ENCODE assay signal across 19 cellular contexts in genomic region chr18:9907867-9908266, GRCh38. TPM values are rescaled to one million over a fixed set of nuclear protein-coding genes. Genes with fewer than 3 reads are reported as not detected.
DNase-seq lines count a peak whose midpoint lies in the region; ATAC-seq, FAIRE-seq and TF ChIP-seq lines count a peak whose summit lies in the region.
"Had no signal": no experiment of that assay in that cellular context is flagged by ENCODE, and none has a peak within 500 bp of the region (broad histone marks: within the 10 kb centered on the region; RNA-seq: fewer than 3 reads in every experiment).

No MANE protein-coding gene starts in this region.

- H3K27me3 ChIP-seq in HepG2 (ENCODE audit: control insufficient read depth in 1 of 2, insufficient read depth in 2 of 2, low read length in 2 of 2) (no peaks in the 10 kb centered on the region; a peak in 2 of 5 replicates), right lobe of liver (no peaks in the 10 kb centered on the region)
- H3K27me3 ChIP-seq: BLaER1 had no signal

- H3K9me3 ChIP-seq in HepG2 (ENCODE audit: low read length) (no peaks in the 10 kb centered on the region), right lobe of liver (no peaks in the 10 kb centered on the region), HEK293 (ENCODE audit: control insufficient read depth, insufficient read depth, low read depth, low read length) (no peaks in the 10 kb centered on the region)
- H3K9me3 ChIP-seq: Caco-2 had no signal

- TF ChIP-seq POLR2A in HepG2 (IDR thresholded peaks at IDR 0.05; ENCODE audit: insufficient read depth in 1 of 2, low read depth in 2 of 2, low read length in 2 of 2) (no peak), right lobe of liver (IDR thresholded peaks at IDR 0.05) (no peak)

- H3K4me1 ChIP-seq in HepG2 (ENCODE audit: insufficient read depth, low read length) = peaks cover 17% of the 10 kb centered on the region
- no peaks in the 10 kb centered on the region for H3K4me1 ChIP-seq in right lobe of liver
- H3K4me1 ChIP-seq in HEK293 (ENCODE audit: control insufficient read depth, insufficient read depth, low read length) = no peaks in the 10 kb centered on the region
- H3K4me1 ChIP-seq: BLaER1, Caco-2 had no signal

- POLR2A ChIA-PET in HepG2 (lab: Yijun Ruan, JAX) = no interaction called here
- POLR2A ChIA-PET in HEK293 (lab: Yijun Ruan, JAX) = no interaction called here

- in situ Hi-C loops in HepG2 (cut with HindIII; ENCODE audit: extremely low pct_ligation_motif_present, low pct_unique_long_range_greater_than_20kb) = no loop called here

- CTCF ChIA-PET in HepG2 (lab: Yijun Ruan, JAX; ENCODE audit: low intra/inter-chr PET ratio, low total read pairs) (no interaction called here), HEK293 (lab: Yijun Ruan, JAX) (interaction anchor here (0.8 kb wide), 1 partner anchor 9 kb away, joined by 3 read pairs; no protein-coding TSS in a partner anchor)

- peaks cover 13% of the 10 kb centered on the region for H3K4me1 Mint-ChIP-seq in glutamatergic neuron (ENCODE audit: low read depth, unreplicated experiment)
- peaks cover under 1% of the 10 kb centered on the region for H3K4me1 Mint-ChIP-seq in stimulated activated effector memory CD8-positive, alpha-beta T cell treated with anti-CD3 and anti-CD28 coated beads, Interleukin-12 subunit alpha, Interleukin-12 subunit beta, amount 100 ng/mL, for 72 hours
- H3K4me1 Mint-ChIP-seq: GM23338 had no signal

- TF ChIP-seq RAD21 in HepG2 (CRISPR knock-in tag; IDR thresholded peaks at IDR 0.05) = no peak

- FAIRE-seq in HepG2 (lab: Jason Lieb, UNC) = no peak
- FAIRE-seq: GM12878 had no signal

- H3K27ac Mint-ChIP-seq in glutamatergic neuron (ENCODE audit: unreplicated experiment) = peak overlapping the region; percentile 35
- H3K27ac Mint-ChIP-seq in stimulated activated effector memory CD8-positive, alpha-beta T cell treated with anti-CD3 and anti-CD28 coated beads, Interleukin-12 subunit alpha, Interleukin-12 subunit beta, amount 100 ng/mL, for 72 hours = no peak overlapping the region
- H3K27ac Mint-ChIP-seq: CD4-positive, CD25-positive, alpha-beta regulatory T cell; CD8-positive, alpha-beta T cell; GM23338; H9 had no signal

- H4K20me1 ChIP-seq in HepG2 (ENCODE audit: insufficient read depth, low read length) = no peaks in the 10 kb centered on the region
- H4K20me1 ChIP-seq: BLaER1 had no signal

- H3K79me2 ChIP-seq in HepG2 (ENCODE audit: insufficient read depth, low read length) = no peaks in the 10 kb centered on the region

- no peak overlapping the region for H3K27ac ChIP-seq in HepG2 (ENCODE audit: extremely low read length, insufficient read depth, low read length)
- no peak overlapping the region for H3K27ac ChIP-seq in right lobe of liver
- no peak overlapping the region for H3K27ac ChIP-seq in HEK293 (ENCODE audit: extremely low read depth, low read depth, low read length)
- H3K27ac ChIP-seq: BLaER1, C4-2B had no signal

- no peak overlapping the region for H3K9ac ChIP-seq in HepG2 (ENCODE audit: insufficient read depth, low read depth, low read length)
- H3K9ac ChIP-seq: BLaER1 had no signal

- peak overlapping the region; percentile 15 for H3K4me3 Mint-ChIP-seq in glutamatergic neuron (ENCODE audit: unreplicated experiment)
- H3K4me3 Mint-ChIP-seq in stimulated activated effector memory CD8-positive, alpha-beta T cell treated with anti-CD3 and anti-CD28 coated beads, Interleukin-12 subunit alpha, Interleukin-12 subunit beta, amount 100 ng/mL, for 72 hours = no peak overlapping the region
- H3K4me3 Mint-ChIP-seq: CD4-positive, CD25-positive, alpha-beta regulatory T cell; CD8-positive, alpha-beta T cell; GM23338; H9 had no signal

- intact Hi-C loops in HepG2 (cut with micrococcal nuclease; ENCODE audit: unreplicated experiment) (no loop called here), right lobe of liver (cut with DNase I) (no loop called here)

- peaks cover 1% of the 10 kb centered on the region for H3K36me3 Mint-ChIP-seq in glutamatergic neuron (ENCODE audit: unreplicated experiment)
- H3K36me3 Mint-ChIP-seq in stimulated activated effector memory CD8-positive, alpha-beta T cell treated with anti-CD3 and anti-CD28 coated beads, Interleukin-12 subunit alpha, Interleukin-12 subunit beta, amount 100 ng/mL, for 72 hours = no peaks in the 10 kb centered on the region
- H3K36me3 Mint-ChIP-seq: CD4-positive, CD25-positive, alpha-beta regulatory T cell; CD8-positive, alpha-beta T cell had no signal

- no peak for ATAC-seq in HepG2
- no peak for ATAC-seq in right lobe of liver
- no peak for ATAC-seq in stimulated activated effector memory CD8-positive, alpha-beta T cell treated with anti-CD3 and anti-CD28 coated beads, Interleukin-12 subunit alpha, Interleukin-12 subunit beta, amount 100 ng/mL, for 72 hours
- ATAC-seq: CD8-positive, alpha-beta T cell; GM12878; GM23338; HCT116 had no signal

- no peak overlapping the region for H2AFZ ChIP-seq in HepG2 (ENCODE audit: low read length)
- H2AFZ ChIP-seq: GM23338 had no signal

- BruUV-seq in HepG2 (replicated peaks; lab: Mats Ljungman, UMichigan) = no TSS peak

- no peak overlapping the region for H3K4me2 ChIP-seq in HepG2 (ENCODE audit: low read depth, low read length)
- H3K4me2 ChIP-seq: BLaER1, GM23338 had no signal

- 85% methylated on average over 4 of the region's 4 CpGs for WGBS in HepG2 (ENCODE audit: low lambda C conversion rate)
- 78% methylated on average over 4 of the region's 4 CpGs for WGBS in right lobe of liver (ENCODE audit: insufficient coverage, low coverage, low lambda C conversion rate, missing lambda C conversion rate)

- H3K27me3 Mint-ChIP-seq in glutamatergic neuron (ENCODE audit: unreplicated experiment) = peaks cover 2% of the 10 kb centered on the region

- H3K4me3 ChIP-seq in HepG2 (replicated peaks in 1 of 3; ENCODE audit: insufficient read depth in 1 of 3, low read depth in 2 of 3, low read length in 3 of 3) = no peak overlapping the region
- H3K4me3 ChIP-seq in right lobe of liver = no peak overlapping the region
- H3K4me3 ChIP-seq in HEK293 (ENCODE audit: low read depth, low read length) = no peak overlapping the region
- H3K4me3 ChIP-seq: BLaER1, GM12878, GM23338 had no signal

- H3K36me3 ChIP-seq in HepG2 (replicated peaks in 1 of 2; ENCODE audit: control insufficient read depth in 1 of 2, insufficient read depth in 2 of 2, low read length in 2 of 2) = no peaks in the 10 kb centered on the region
- no peaks in the 10 kb centered on the region for H3K36me3 ChIP-seq in right lobe of liver
- no peaks in the 10 kb centered on the region for H3K36me3 ChIP-seq in HEK293 (ENCODE audit: control insufficient read depth in 2 of 2, insufficient read depth in 1 of 2, low read length in 2 of 2)
- H3K36me3 ChIP-seq: BLaER1 had no signal

- TF ChIP-seq CTCF in HepG2 (CRISPR knock-in tag; IDR thresholded peaks at IDR 0.05) (no peak), right lobe of liver (IDR thresholded peaks at IDR 0.05) (no peak), HEK293 (tag by site-specific recombination; IDR thresholded peaks at IDR 0.05) (no peak), glutamatergic neuron (IDR thresholded peaks at IDR 0.05; ENCODE audit: partially characterized antibody, unreplicated experiment) (no peak)

- DNase-seq in HepG2 (ENCODE audit: low spot score) (no peak), right lobe of liver (no peak), NCI-H69 (lab: John Stamatoyannopoulos, UW) (peak; percentile 78), glutamatergic neuron (no peak), ureter (ENCODE audit: low spot score) (no peak)
- DNase-seq in stimulated activated effector memory CD8-positive, alpha-beta T cell treated with anti-CD3 and anti-CD28 coated beads, Interleukin-12 subunit alpha, Interleukin-12 subunit beta, amount 100 ng/mL, for 72 hours (ENCODE audit: low spot score in 2 of 2) = no peak
- DNase-seq: Caco-2; CD4-positive, CD25-positive, alpha-beta regulatory T cell; CD8-positive, alpha-beta T cell; DMS153; EL; GDM1; H9 had no signal

- peaks cover 6% of the 10 kb centered on the region for H3K9me3 Mint-ChIP-seq in glutamatergic neuron (ENCODE audit: unreplicated experiment)
- H3K9me3 Mint-ChIP-seq in stimulated activated effector memory CD8-positive, alpha-beta T cell treated with anti-CD3 and anti-CD28 coated beads, Interleukin-12 subunit alpha, Interleukin-12 subunit beta, amount 100 ng/mL, for 72 hours = no peaks in the 10 kb centered on the region
- H3K9me3 Mint-ChIP-seq: CD8-positive, alpha-beta T cell; GM23338 had no signal

- TF ChIP-seq EP300 in HepG2 (IDR thresholded peaks at IDR 0.05; ENCODE audit: low read depth in 2 of 2, low read length in 2 of 2) = no peak
- TF ChIP-seq EP300 in HepG2 (CRISPR knock-in tag; IDR thresholded peaks at IDR 0.05; ENCODE audit: borderline replicate concordance) = no peak

RNA-seq across cellular contexts. Expression of gene VAPA, which starts 5.9 kb away (rescaled TPM):
- total RNA-seq in HepG2 (2016; rRNA removed; fragmentation: Illumina TruSeq; extraction: Trizol) (294 and 375 TPM in 2 replicates), right lobe of liver (100 to 1,000 TPM in 2 of 6 experiments, 10 to 100 TPM in 4; 69.6 to 149 (median 90.7) TPM), glutamatergic neuron (ENCODE audit: unreplicated experiment) (187 TPM), ureter (249 TPM)
- total RNA-seq in HepG2 (2016; cell fraction: cytosol; rRNA removed; fragmentation: Illumina TruSeq; extraction: Trizol; ENCODE audit: low read depth) = 264 and 266 TPM in 2 replicates
- 297 and 387 TPM in 2 replicates for total RNA-seq in HepG2 (2016; cell fraction: insoluble cytoplasmic fraction; rRNA removed; fragmentation: Illumina TruSeq; extraction: Trizol)
- total RNA-seq in HepG2 (2016; cell fraction: membrane; rRNA removed; fragmentation: Illumina TruSeq; extraction: Trizol) = 204 and 205 TPM in 2 replicates
- total RNA-seq in HepG2 (2016; cell fraction: nucleus; rRNA removed; fragmentation: Illumina TruSeq; extraction: Trizol) = 154 and 169 TPM in 2 replicates
- polyA plus RNA-seq in HepG2 (2011; rRNA removed) = 135 and 167 TPM in 2 replicates
- 88.4 and 143 TPM in 2 replicates for polyA plus RNA-seq in HepG2 (2011; cell fraction: cytosol; rRNA removed)
- 42.2 and 58.3 TPM in 2 replicates for polyA plus RNA-seq in HepG2 (2011; cell fraction: nucleus; rRNA removed)
- 139 and 149 TPM in 2 replicates for polyA plus RNA-seq in HepG2 (2012)
- polyA plus RNA-seq in HepG2 (2016; cell fraction: cytosol; fragmentation: Illumina TruSeq; extraction: Trizol; ENCODE audit: low read depth) = 89.1 and 105 TPM in 2 replicates
- polyA plus RNA-seq in HepG2 (2016; cell fraction: insoluble cytoplasmic fraction; fragmentation: Illumina TruSeq; extraction: Trizol; ENCODE audit: low read depth) = 426 and 427 TPM in 2 replicates
- polyA plus RNA-seq in HepG2 (2016; cell fraction: membrane; fragmentation: Illumina TruSeq; extraction: Trizol; ENCODE audit: low read depth) = 141 and 145 TPM in 2 replicates
- 175 and 198 TPM in 2 replicates for polyA plus RNA-seq in HepG2 (2016; cell fraction: nucleus; fragmentation: Illumina TruSeq; extraction: Trizol; ENCODE audit: insufficient read depth, low read depth)
- polyA minus RNA-seq in HepG2 (2011; rRNA and poly(A)+ RNA removed; ENCODE audit: low replicate concordance) = 70.7 and 89.7 TPM in 2 replicates
- polyA minus RNA-seq in HepG2 (2011; cell fraction: cytosol; rRNA and poly(A)+ RNA removed) = 146 and 183 TPM in 2 replicates
- polyA minus RNA-seq in HepG2 (2011; cell fraction: nucleus; rRNA and poly(A)+ RNA removed) = 140 and 144 TPM in 2 replicates

RNA-seq across cellular contexts. Expression of gene TXNDC2, which starts 22.1 kb away (rescaled TPM):
- not detected in 2 replicates for total RNA-seq in HepG2 (2016; rRNA removed; fragmentation: Illumina TruSeq; extraction: Trizol)
- total RNA-seq in HepG2 (2016; cell fraction: cytosol; rRNA removed; fragmentation: Illumina TruSeq; extraction: Trizol; ENCODE audit: low read depth) = not detected in 2 replicates
- not detected in 2 replicates for total RNA-seq in HepG2 (2016; cell fraction: insoluble cytoplasmic fraction; rRNA removed; fragmentation: Illumina TruSeq; extraction: Trizol)
- total RNA-seq in HepG2 (2016; cell fraction: membrane; rRNA removed; fragmentation: Illumina TruSeq; extraction: Trizol) = not detected in 2 replicates
- not detected in 2 replicates for total RNA-seq in HepG2 (2016; cell fraction: nucleus; rRNA removed; fragmentation: Illumina TruSeq; extraction: Trizol)
- not detected in 2 replicates for polyA plus RNA-seq in HepG2 (2011; rRNA removed)
- polyA plus RNA-seq in HepG2 (2011; cell fraction: cytosol; rRNA removed) = not detected in 2 replicates
- polyA plus RNA-seq in HepG2 (2011; cell fraction: nucleus; rRNA removed) = 0.09 TPM in 1 of 2 replicates, not detected in the other
- polyA plus RNA-seq in HepG2 (2012) = 0.08 TPM in 1 of 2 replicates, not detected in the other
- 0.06 TPM in 1 of 2 replicates, not detected in the other for polyA plus RNA-seq in HepG2 (2016; cell fraction: cytosol; fragmentation: Illumina TruSeq; extraction: Trizol; ENCODE audit: low read depth)
- polyA plus RNA-seq in HepG2 (2016; cell fraction: insoluble cytoplasmic fraction; fragmentation: Illumina TruSeq; extraction: Trizol; ENCODE audit: low read depth) = not detected in 2 replicates
- not detected in 2 replicates for polyA plus RNA-seq in HepG2 (2016; cell fraction: membrane; fragmentation: Illumina TruSeq; extraction: Trizol; ENCODE audit: low read depth)
- not detected in 2 replicates for polyA plus RNA-seq in HepG2 (2016; cell fraction: nucleus; fragmentation: Illumina TruSeq; extraction: Trizol; ENCODE audit: insufficient read depth, low read depth)
- polyA minus RNA-seq in HepG2 (2011; rRNA and poly(A)+ RNA removed; ENCODE audit: low replicate concordance) = 0.35 TPM in 1 of 2 replicates, not detected in the other
- polyA minus RNA-seq in HepG2 (2011; cell fraction: cytosol; rRNA and poly(A)+ RNA removed) = not detected in 2 replicates
- not detected in 2 replicates for polyA minus RNA-seq in HepG2 (2011; cell fraction: nucleus; rRNA and poly(A)+ RNA removed)
- total RNA-seq in right lobe of liver = not detected
- not detected for total RNA-seq in glutamatergic neuron (ENCODE audit: unreplicated experiment)
- 0.21 TPM for total RNA-seq in ureter
- total RNA-seq: Caco-2; CD4-positive, CD25-positive, alpha-beta regulatory T cell; CD8-positive, alpha-beta T cell; GM23338 had no signal
- polyA plus RNA-seq: CD4-positive, CD25-positive, alpha-beta regulatory T cell had no signal

Comparison
In these comparisons a context has a peak if more than half of its experiments do, and no peak if none do; other contexts are left out.
1. Of the 63 proteins assayed by ChIP-seq in both HepG2 and HEK293: peak only in HepG2: none; only in HEK293: ATF2, ZNF335, ZNF629 and ZNF639; in both: none; in neither: 59.